Comparison of ENCODE assay signal across 8 cellular contexts in the genomic region with DNA sequence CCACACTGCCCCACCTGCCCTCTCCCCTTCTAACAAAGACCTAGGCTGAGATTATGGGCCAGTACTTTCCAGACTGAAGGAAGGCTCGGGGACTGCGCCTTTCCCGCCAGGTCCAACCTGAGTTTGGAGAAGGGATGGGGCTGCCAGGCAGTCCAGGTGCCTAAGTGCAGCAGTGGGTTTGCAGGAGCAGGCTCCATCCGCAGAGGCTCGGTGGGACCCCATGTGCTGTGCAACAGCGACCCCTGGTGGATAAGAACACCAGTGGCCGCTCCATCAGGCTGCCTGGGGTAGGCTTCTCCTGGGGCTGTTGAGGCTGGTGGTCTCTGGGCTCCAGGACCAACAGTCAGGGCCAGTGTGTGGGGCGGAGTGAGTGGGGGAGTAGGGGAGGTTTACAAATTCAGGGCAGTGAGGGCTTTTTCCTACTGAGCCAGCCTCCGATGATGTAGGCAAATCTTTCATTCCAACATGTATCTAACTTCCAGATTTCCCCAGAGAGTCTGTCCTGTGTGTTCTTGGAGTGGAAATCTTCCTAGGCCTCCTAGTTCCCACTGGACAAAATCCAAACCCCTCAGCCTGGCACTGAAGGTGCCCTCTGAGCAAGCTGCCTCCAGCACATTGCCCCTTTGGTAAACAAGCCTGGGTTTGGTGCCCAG.
DNase-seq lines count a peak whose midpoint lies in the region; ATAC-seq, FAIRE-seq and TF ChIP-seq lines count a peak whose summit lies in the region.

No MANE protein-coding gene starts in this region.

- FAIRE-seq in small intestine (lab: Jason Lieb, UNC) = no peak

- DNase-seq in NCI-H510A treated with DMSO at 0.1 percent for 48 hours (lab: John Stamatoyannopoulos, UW) (peak; percentile 26), NCI-H510A (lab: John Stamatoyannopoulos, UW) (no peak), NAMALWA (ENCODE audit: low spot score) (peak; percentile 78), T1000 (lab: John Stamatoyannopoulos, UW) (peak; percentile 57), ascending aorta (ENCODE audit: low spot score in 2 of 2) (peak in 1 of 2 donors; percentile 82), hepatic stellate cell (ENCODE audit: low spot score) (peak; percentile 83), small intestine (peak; percentile 65)

- H3K9me3 ChIP-seq in ascending aorta (no peaks in the 10 kb centered on the region), small intestine (ENCODE audit: control insufficient read depth, low read depth) (no peaks in the 10 kb centered on the region)

- H3K4me1 ChIP-seq in ascending aorta (no peaks in the 10 kb centered on the region), small intestine (ENCODE audit: control insufficient read depth in 2 of 2, insufficient read depth in 1 of 2, low read depth in 1 of 2, low read length in 1 of 2) (peaks cover 0 to 5% of the 10 kb centered on the region in 2 donors)

- intact Hi-C loops in ascending aorta (cut with DNase I) = loop anchor here (1.0 to 5.0 kb wide), 3 partner anchors 107 to 302 kb away; no protein-coding TSS in a partner anchor

- H3K27me3 ChIP-seq in ascending aorta (no peaks in the 10 kb centered on the region), small intestine (ENCODE audit: control insufficient read depth in 2 of 2, insufficient read depth in 2 of 2, low read length in 2 of 2) (no peaks in the 10 kb centered on the region)

- peak; percentile 80 to 94 (median 92) for TF ChIP-seq CTCF in ascending aorta (IDR thresholded peaks at IDR 0.05)

- H3K4me3 ChIP-seq in ascending aorta = no peak overlapping the region
- H3K4me3 ChIP-seq in small intestine (ENCODE audit: low read depth in 1 of 2, low read length in 2 of 2) = no peak overlapping the region

- H3K27ac ChIP-seq in ascending aorta = no peak overlapping the region
- no peak overlapping the region for H3K27ac ChIP-seq in small intestine (ENCODE audit: low read depth in 1 of 2, low read length in 1 of 2)

- ATAC-seq in HG02588 (IDR thresholded peaks at IDR 0.05; ENCODE audit: unreplicated experiment) = peak; percentile 96

- no peaks in the 10 kb centered on the region for H3K36me3 ChIP-seq in ascending aorta
- H3K36me3 ChIP-seq in small intestine (ENCODE audit: control insufficient read depth in 2 of 2, insufficient read depth in 2 of 2, low read length in 2 of 2) = no peaks in the 10 kb centered on the region

- WGBS in small intestine, 3 donors = 13 to 19% (median 14%) methylated on average over 9 of the region's 9 CpGs
